17 cellular contexts compared by ENCODE assay signal in genomic region chr12:105949391-105949790, GRCh38.
DNase-seq lines count a peak whose midpoint lies in the region; ATAC-seq and TF ChIP-seq lines count a peak whose summit lies in the region.
"Had no signal": no experiment of that assay in that cellular context is flagged by ENCODE, and none has a peak within 500 bp of the region (broad histone marks: within the 10 kb centered on the region; RNA-seq: fewer than 3 reads in every experiment).

No MANE protein-coding gene starts in this region.

- POLR2A ChIA-PET in PC-3 (lab: Charles Lee; ENCODE audit: unreplicated experiment): no interaction called here

- no peaks in the 10 kb centered on the region for H4K20me1 ChIP-seq in PC-3 (ENCODE audit: low read length)
- H4K20me1 ChIP-seq: BLaER1 had no signal

- no peak for ATAC-seq in PC-3
- ATAC-seq in HG03378 (IDR thresholded peaks at IDR 0.05; ENCODE audit: unreplicated experiment): no peak
- ATAC-seq in GM19328 (IDR thresholded peaks at IDR 0.05; ENCODE audit: unreplicated experiment): no peak
- no peak for ATAC-seq in HG02763 (IDR thresholded peaks at IDR 0.05; ENCODE audit: unreplicated experiment)
- ATAC-seq: HCT116, HepG2 had no signal

- H3K27me3 ChIP-seq in PC-3 (ENCODE audit: low read length): no peaks in the 10 kb centered on the region
- H3K27me3 ChIP-seq in tibial artery: no peaks in the 10 kb centered on the region
- H3K27me3 ChIP-seq: BLaER1 had no signal

- H3K4me2 ChIP-seq in PC-3 (ENCODE audit: low read length): no peak overlapping the region
- H3K4me2 ChIP-seq: BLaER1 had no signal

- no peak overlapping the region for H3K9ac ChIP-seq in PC-3 (ENCODE audit: low read length)
- H3K9ac ChIP-seq: BLaER1 had no signal

- H3K4me1 ChIP-seq in PC-3 (ENCODE audit: insufficient read depth, low read length) (no peaks in the 10 kb centered on the region), tibial artery (peaks cover 0 to 45% (median 22%) of the 10 kb centered on the region in 4 donors)
- H3K4me1 ChIP-seq: BLaER1 had no signal

- H3K4me3 ChIP-seq in PC-3 (ENCODE audit: low read length) (no peak overlapping the region), coronary artery (no peak overlapping the region), tibial artery (no peak overlapping the region)
- H3K4me3 ChIP-seq: BLaER1 had no signal

- H2AFZ ChIP-seq in PC-3 (ENCODE audit: low read length): no peak overlapping the region

- intact Hi-C loops in PC-3 (cut with micrococcal nuclease): no loop called here
- intact Hi-C loops in tibial artery (cut with DNase I; ENCODE audit: low total_unique reads): no loop called here

- H3F3A ChIP-seq in PC-3 (ENCODE audit: low read length, unreplicated experiment): no peaks in the 10 kb centered on the region

- CTCF ChIA-PET in PC-3 (lab: Charles Lee): no interaction called here

- BruUV-seq in PC-3 (replicated peaks; lab: Mats Ljungman, UMichigan): no TSS peak

- H3K9me3 ChIP-seq in PC-3 (ENCODE audit: low read length) (no peaks in the 10 kb centered on the region), tibial artery (no peaks in the 10 kb centered on the region)
- H3K9me3 ChIP-seq: BLaER1 had no signal

- H3K36me3 ChIP-seq in PC-3 (ENCODE audit: low read depth, low read length) (no peaks in the 10 kb centered on the region), tibial artery (no peaks in the 10 kb centered on the region)
- H3K36me3 ChIP-seq: BLaER1 had no signal

- TF ChIP-seq CTCF in PC-3 (conservative IDR thresholded peaks at IDR 0.05; ENCODE audit: low read depth, low read length) (no peak), coronary artery (IDR thresholded peaks at IDR 0.05) (no peak), tibial artery (IDR thresholded peaks at IDR 0.05) (no peak)

- H3K27ac ChIP-seq in PC-3 (ENCODE audit: low read length): no peak overlapping the region
- peak overlapping the region; percentile 75 to 88 for H3K27ac ChIP-seq in coronary artery
- peak overlapping the region; percentile 23 to 62 for H3K27ac ChIP-seq in tibial artery
- H3K27ac ChIP-seq: BLaER1 had no signal

- DNase-seq in DMS53 (lab: John Stamatoyannopoulos, UW) (peak; percentile 49), PC-3 (peak; percentile 20), coronary artery (ENCODE audit: low spot score) (peak; percentile 24), tibial artery (no peak)
- DNase-seq: 8988T; CD4-positive, alpha-beta memory T cell; DMS153; DND-41; GOT3; H7; HFFc6 had no signal

- no peaks in the 10 kb centered on the region; the same call in 1 of the 2 replicates for H3K9me2 ChIP-seq in PC-3 (replicated peaks; ENCODE audit: low read length)

- no peaks in the 10 kb centered on the region for H3K79me2 ChIP-seq in PC-3 (ENCODE audit: low read length)

Comparison
In these comparisons a context has a peak if more than half of its experiments do, and no peak if none do; other contexts are left out.
1. DNase-seq: peak in DMS53 (single experiment), PC-3 (single experiment) and coronary artery (single experiment); none in tibial artery (0 of 2).